Comparison of ENCODE assay signal across 17 cellular contexts in genomic region chr1:246583056-246583440, GRCh38. TPM values are rescaled to one million over a fixed set of nuclear protein-coding genes. Genes with fewer than 3 reads are reported as not detected.
A peak's percentile ranks its signal among the peaks of the same experiment; 100 is the strongest.
DNase-seq lines count a peak whose midpoint lies in the region; ATAC-seq, FAIRE-seq and TF ChIP-seq lines count a peak whose summit lies in the region.
"Had no signal": no experiment of that assay in that cellular context is flagged by ENCODE, and none has a peak within 500 bp of the region (broad histone marks: within the 10 kb centered on the region; RNA-seq: fewer than 3 reads in every experiment).

No MANE protein-coding gene starts in this region.

- DNase-seq in A549 (ENCODE audit: low read depth in 1 of 2, low spot score in 1 of 2) (no peak), HT-29 (ENCODE audit: low spot score) (peak; percentile 3), osteocyte (ENCODE audit: extremely low spot score, unreplicated experiment) (no peak), inferior parietal cortex (ENCODE audit: extremely low spot score) (no peak), neuronal stem cell (ENCODE audit: low spot score) (no peak), NCI-H526 treated with DMSO at 0.1 percent for 48 hours (lab: John Stamatoyannopoulos, UW) (no peak), NOMO-1 treated with dmso at 0.1 percent for 144 hours (lab: John Stamatoyannopoulos, UW; ENCODE audit: unreplicated experiment) (no peak)
- DNase-seq in effector memory CD8-positive, alpha-beta T cell = no peak
- DNase-seq: activated T-cell treated with anti-CD3 and anti-CD28 coated beads, Interleukin-2, amount 50 U/mL, for 4 hours; BE2C; NCI-H1930; stimulated activated CD8-positive, alpha-beta memory T cell treated with anti-CD3 and anti-CD28 coated beads, Interleukin-4, amount 100 ng/mL, for 48 hours had no signal

- POLR2A ChIA-PET in A549 (lab: Yijun Ruan, JAX) = no interaction called here

- H2BK5ac ChIP-seq in neuronal stem cell (ENCODE audit: low read length) = no peak overlapping the region

- no peak overlapping the region for H2BK120ac ChIP-seq in neuronal stem cell (ENCODE audit: low read depth, low read length)

- H3K4me3 ChIP-seq in A549 (no peak overlapping the region), neuronal stem cell (ENCODE audit: low read length in 2 of 2) (no peak overlapping the region)

- peaks cover 35 to 59% of the 10 kb centered on the region in 2 donors for H3K4me1 Mint-ChIP-seq in effector memory CD8-positive, alpha-beta T cell (ENCODE audit: low read depth in 2 of 2)
- peaks cover 68% of the 10 kb centered on the region for H3K4me1 Mint-ChIP-seq in osteocyte (ENCODE audit: unreplicated experiment)

- no peak overlapping the region for H3K9ac ChIP-seq in neuronal stem cell (ENCODE audit: low read depth, low read length, poor library complexity)

- TF ChIP-seq EP300 in A549 (IDR thresholded peaks at IDR 0.05) = no peak

- no peaks in the 10 kb centered on the region for H3K27me3 Mint-ChIP-seq in effector memory CD8-positive, alpha-beta T cell
- H3K27me3 Mint-ChIP-seq in osteocyte (ENCODE audit: unreplicated experiment) = no peaks in the 10 kb centered on the region
- H3K27me3 Mint-ChIP-seq: IgD-negative memory B cell had no signal

- H3K36me3 Mint-ChIP-seq in effector memory CD8-positive, alpha-beta T cell (ENCODE audit: insufficient read depth) = peaks cover 24% of the 10 kb centered on the region
- peaks cover 15% of the 10 kb centered on the region for H3K36me3 Mint-ChIP-seq in osteocyte (ENCODE audit: unreplicated experiment)

- no peak overlapping the region for H3K18ac ChIP-seq in neuronal stem cell (ENCODE audit: low read length)

- H3K36me3 ChIP-seq in neuronal stem cell (replicated peaks in 1 of 2; ENCODE audit: control insufficient read depth in 2 of 2, insufficient read depth in 2 of 2, low read length in 2 of 2) = peaks cover 0 to 3% of the 10 kb centered on the region in 2 donors
- H3K36me3 ChIP-seq: BE2C had no signal

- no peak overlapping the region for H3K4me3 Mint-ChIP-seq in effector memory CD8-positive, alpha-beta T cell
- no peak overlapping the region for H3K4me3 Mint-ChIP-seq in osteocyte (ENCODE audit: unreplicated experiment)
- H3K4me3 Mint-ChIP-seq: activated T-cell treated with anti-CD3 and anti-CD28 coated beads, Interleukin-2, amount 50 U/mL, for 4 hours; IgD-negative memory B cell; neural crest cell had no signal

- no peak overlapping the region for H2AFZ ChIP-seq in neuronal stem cell (ENCODE audit: low read length)

- H3K79me1 ChIP-seq in neuronal stem cell (ENCODE audit: low read depth, low read length) = no peaks in the 10 kb centered on the region

- no peak overlapping the region for H4K8ac ChIP-seq in neuronal stem cell (ENCODE audit: low read depth, low read length)

- H3K4me2 ChIP-seq in A549 (peak overlapping the region; percentile 53), neuronal stem cell (ENCODE audit: insufficient read depth, low read length, poor library complexity, severe bottlenecking) (no peak overlapping the region)

- peak in 1 of 2 experiments; percentile 62; a peak in 3 of 6 replicates for ATAC-seq in A549
- no peak for ATAC-seq in effector memory CD8-positive, alpha-beta T cell (replicated peaks)
- ATAC-seq: activated CD4-positive, CD25-positive, alpha-beta regulatory T cell treated with anti-CD3 and anti-CD28 coated beads, Interleukin-2, amount 50 U/mL, for 24 hours; activated T-cell treated with anti-CD3 and anti-CD28 coated beads, Interleukin-2, amount 50 U/mL, for 4 hours; HCT116 had no signal

- H3K4me1 ChIP-seq in A549 = peaks cover 22% of the 10 kb centered on the region
- H3K4me1 ChIP-seq in neuronal stem cell (ENCODE audit: control insufficient read depth in 2 of 2, insufficient read depth in 1 of 2, low read depth in 1 of 2, low read length in 2 of 2) = peaks cover 0 to 4% of the 10 kb centered on the region in 2 donors
- H3K4me1 ChIP-seq: BE2C had no signal

- no peak overlapping the region for H3K23ac ChIP-seq in neuronal stem cell (ENCODE audit: low read depth, low read length, poor library complexity)

- no peak overlapping the region for H4K91ac ChIP-seq in neuronal stem cell (ENCODE audit: low read depth, low read length, poor library complexity)

- no peaks in the 10 kb centered on the region for H3K27me3 ChIP-seq in neuronal stem cell (ENCODE audit: control insufficient read depth in 3 of 3, insufficient read depth in 3 of 3, low read depth in 1 of 3, low read length in 3 of 3)
- H3K27me3 ChIP-seq: BE2C had no signal

- peak overlapping the region; percentile 44 to 86 for H3K27ac Mint-ChIP-seq in effector memory CD8-positive, alpha-beta T cell
- H3K27ac Mint-ChIP-seq in osteocyte (ENCODE audit: unreplicated experiment) = peak overlapping the region; percentile 79
- H3K27ac Mint-ChIP-seq: IgD-negative memory B cell had no signal

- 53% methylated on average over 2 of the region's 2 CpGs for WGBS in A549 (ENCODE audit: missing lambda C conversion rate)
- no CpG with 5 or more reads among the region's 2 CpGs for WGBS in neuronal stem cell (ENCODE audit: extremely low coverage in 2 of 2, insufficient read length in 2 of 2, insufficient replicate concordance in 1 of 2), 2 donors

- H3K27ac ChIP-seq in A549 (peak overlapping the region in 1 of 2 experiments; percentile 13; a peak in 1 of 6 replicates), neuronal stem cell (replicated peaks; ENCODE audit: low read length) (no peak overlapping the region)

- no peak overlapping the region for H3K14ac ChIP-seq in neuronal stem cell (ENCODE audit: low read length)

- H3K9me3 ChIP-seq in A549 = no peaks in the 10 kb centered on the region
- H3K9me3 ChIP-seq in neuronal stem cell (replicated peaks in 1 of 2; ENCODE audit: control insufficient read depth in 2 of 2, insufficient read depth in 1 of 2, low read depth in 1 of 2, low read length in 2 of 2) = no peaks in the 10 kb centered on the region
- H3K9me3 ChIP-seq: BE2C had no signal

- TF ChIP-seq RAD21 in A549 (conservative IDR thresholded peaks at IDR 0.05 in 1 of 2, IDR thresholded peaks at IDR 0.05 in 1 of 2) = no peak

- no peaks in the 10 kb centered on the region for H3K9me3 Mint-ChIP-seq in effector memory CD8-positive, alpha-beta T cell
- H3K9me3 Mint-ChIP-seq in osteocyte (ENCODE audit: unreplicated experiment) = no peaks in the 10 kb centered on the region
- H3K9me3 Mint-ChIP-seq: activated T-cell treated with anti-CD3 and anti-CD28 coated beads, Interleukin-2, amount 50 U/mL, for 4 hours; IgD-negative memory B cell; neural crest cell had no signal

- TF ChIP-seq CTCF in A549 (IDR thresholded peaks at IDR 0.05) (no peak), osteocyte (IDR thresholded peaks at IDR 0.05) (no peak)

- FAIRE-seq in A549 (lab: Jason Lieb, UNC) = no peak
- FAIRE-seq: bronchial epithelial cell had no signal

- H2AK5ac ChIP-seq in neuronal stem cell (ENCODE audit: low read depth, low read length) = no peak overlapping the region

- no peak overlapping the region for H2BK15ac ChIP-seq in neuronal stem cell (ENCODE audit: low read length)

- TF ChIP-seq POLR2A in A549 (IDR thresholded peaks at IDR 0.05; ENCODE audit: low read length) = no peak

- H3K4ac ChIP-seq in neuronal stem cell (ENCODE audit: low read length) = no peak overlapping the region

- CTCF ChIA-PET in A549 (lab: Yijun Ruan, JAX) = no interaction called here

- H2BK12ac ChIP-seq in neuronal stem cell (ENCODE audit: low read length) = no peak overlapping the region

TF ChIP-seq in A549, 52 proteins besides CTCF, POLR2A, EP300 and RAD21 (continues in another document):
- no peak for TF ChIP-seq MAX (IDR thresholded peaks at IDR 0.05)
- no peak for TF ChIP-seq USF2 (IDR thresholded peaks at IDR 0.05)
- no peak for TF ChIP-seq CHD2 (IDR thresholded peaks at IDR 0.05; ENCODE audit: low read length, partially characterized antibody)
- no peak for TF ChIP-seq EHMT2 (IDR thresholded peaks at IDR 0.05; ENCODE audit: low read depth)
- no peak for TF ChIP-seq BHLHE40 (IDR thresholded peaks at IDR 0.05; ENCODE audit: low read depth, low read length)

RNA-seq across cellular contexts. Expression of gene CNST, which starts 16.8 kb away (rescaled TPM):
- polyA plus RNA-seq in A549 (2011; rRNA removed) (19.8 and 23.0 TPM in 2 replicates), A549 (2017; fragmentation: RNase III; extraction: RNeasy Plus Mini Kit Qiagen cat#74134 plus additional on column Dnase treatment) (7.3 to 7.9 TPM (median 7.5 TPM) in 3 replicates)
- polyA plus RNA-seq in A549 (2012; cell fraction: cytosol; rRNA removed) = 4.4 and 5.2 TPM in 2 replicates
- polyA plus RNA-seq in A549 (2012; cell fraction: nucleus; rRNA removed) = 3.9 and 6.6 TPM in 2 replicates
- 20.5 and 39.5 TPM in 2 replicates for polyA minus RNA-seq in A549 (2011; rRNA and poly(A)+ RNA removed)
- 6.1 and 7.0 TPM in 2 replicates for total RNA-seq in HT-29 (2014; rRNA removed; shearing (Covaris generic))
- 26.8 and 32.9 TPM in 2 replicates for total RNA-seq in osteocyte
- 8.5 TPM for polyA plus RNA-seq in neuronal stem cell (2013, experiment 1 of 2)
- 8.6 TPM for polyA plus RNA-seq in neuronal stem cell (2013, experiment 2 of 2)

RNA-seq across cellular contexts. Expression of gene TFB2M, which starts 17.0 kb away (rescaled TPM):
- polyA plus RNA-seq in A549 (2011; rRNA removed) = 36.7 and 59.9 TPM in 2 replicates
- 18.1 and 20.2 TPM in 2 replicates for polyA plus RNA-seq in A549 (2012; cell fraction: cytosol; rRNA removed)
- 13.5 and 17.9 TPM in 2 replicates for polyA plus RNA-seq in A549 (2012; cell fraction: nucleus; rRNA removed)
- polyA plus RNA-seq in A549 (2017; fragmentation: RNase III; extraction: RNeasy Plus Mini Kit Qiagen cat#74134 plus additional on column Dnase treatment) = 27.7 to 30.6 TPM (median 28.7 TPM) in 3 replicates
- 7.5 and 9.0 TPM in 2 replicates for polyA minus RNA-seq in A549 (2011; rRNA and poly(A)+ RNA removed)
- 21.6 and 25.7 TPM in 2 replicates for total RNA-seq in HT-29 (2014; rRNA removed; shearing (Covaris generic))
- total RNA-seq in osteocyte = 11.5 and 12.5 TPM in 2 replicates
- polyA plus RNA-seq in neuronal stem cell (2013, experiment 1 of 2) = 10.4 TPM
- polyA plus RNA-seq in neuronal stem cell (2013, experiment 2 of 2) = 10.6 TPM
